Comparison of ENCODE assay signal across 17 cellular contexts in genomic region chr7:131149840-131150239, GRCh38.
A peak's percentile ranks its signal among the peaks of the same experiment; 100 is the strongest.
DNase-seq lines count a peak whose midpoint lies in the region; ATAC-seq, FAIRE-seq and TF ChIP-seq lines count a peak whose summit lies in the region.
"Had no signal": no experiment of that assay in that cellular context is flagged by ENCODE, and none has a peak within 500 bp of the region (broad histone marks: within the 10 kb centered on the region; RNA-seq: fewer than 3 reads in every experiment).

No MANE protein-coding gene starts in this region.

- peak; percentile 49 for FAIRE-seq in GM18507 (lab: Jason Lieb, UNC)
- no peak for FAIRE-seq in astrocyte (lab: Jason Lieb, UNC)
- no peak for FAIRE-seq in HTR-8/SVneo (lab: Jason Lieb, UNC)
- FAIRE-seq: H54 had no signal

- intact Hi-C loops in sciatic nerve (cut with DNase I) (no loop called here), testis (cut with DNase I; ENCODE audit: low total_unique reads) (no loop called here)

- H3K9ac ChIP-seq in astrocyte (ENCODE audit: low read length), result no peak overlapping the region
- H3K9ac ChIP-seq: BLaER1, GM23248 had no signal

- H3K27ac ChIP-seq in astrocyte (ENCODE audit: low read depth, low read length) (no peak overlapping the region), testis (peak overlapping the region in 1 of 2 donors; percentile 13)
- H3K27ac ChIP-seq: BLaER1, GM23248 had no signal

- H3K4me2 ChIP-seq in astrocyte (ENCODE audit: low read length), result no peak overlapping the region
- H3K4me2 ChIP-seq: BLaER1 had no signal

- ATAC-seq in sciatic nerve, result peak; percentile 26

- H3K27me3 Mint-ChIP-seq in astrocyte (ENCODE audit: low read depth, unreplicated experiment), result no peaks in the 10 kb centered on the region

- no peaks in the 10 kb centered on the region for H3K9me3 ChIP-seq in astrocyte (ENCODE audit: insufficient read depth, low read depth, low read length)
- H3K9me3 ChIP-seq in testis, result no peaks in the 10 kb centered on the region
- H3K9me3 ChIP-seq: BLaER1 had no signal

- no peaks in the 10 kb centered on the region for H3K27me3 ChIP-seq in astrocyte (ENCODE audit: insufficient read depth, low read length)
- H3K27me3 ChIP-seq in testis, result no peaks in the 10 kb centered on the region
- H3K27me3 ChIP-seq: BLaER1 had no signal

- no peak overlapping the region for H3K4me3 Mint-ChIP-seq in astrocyte (ENCODE audit: unreplicated experiment)
- H3K4me3 Mint-ChIP-seq: CD14-positive monocyte; CD4-positive, alpha-beta memory T cell had no signal

- H3K36me3 Mint-ChIP-seq in astrocyte (ENCODE audit: low read depth, unreplicated experiment), result no peaks in the 10 kb centered on the region
- H3K36me3 Mint-ChIP-seq: CD14-positive monocyte; CD4-positive, alpha-beta memory T cell had no signal

- H3K79me2 ChIP-seq in astrocyte (ENCODE audit: insufficient read depth, low read length), result no peaks in the 10 kb centered on the region

- H3K4me1 ChIP-seq in astrocyte (ENCODE audit: insufficient read depth, low read length) (no peaks in the 10 kb centered on the region), testis (no peaks in the 10 kb centered on the region)
- H3K4me1 ChIP-seq: BLaER1 had no signal

- peaks cover 23% of the 10 kb centered on the region for H3K4me1 Mint-ChIP-seq in astrocyte (ENCODE audit: low read depth, unreplicated experiment)

- peak overlapping the region; percentile 47 for H3K27ac Mint-ChIP-seq in astrocyte (ENCODE audit: unreplicated experiment)
- H3K27ac Mint-ChIP-seq: CD14-positive monocyte had no signal

- H2AFZ ChIP-seq in astrocyte (ENCODE audit: low read depth, low read length), result no peak overlapping the region
- H2AFZ ChIP-seq: GM23248 had no signal

- TF ChIP-seq CTCF in astrocyte (IDR thresholded peaks at IDR 0.05; ENCODE audit: insufficient read depth, low read depth, low read length), result no peak
- no peak for TF ChIP-seq CTCF in testis (IDR thresholded peaks at IDR 0.05)

- H3K36me3 ChIP-seq in astrocyte (ENCODE audit: insufficient read depth, low read length) (no peaks in the 10 kb centered on the region), testis (ENCODE audit: low read depth, missing control alignments) (no peaks in the 10 kb centered on the region)
- H3K36me3 ChIP-seq: BLaER1 had no signal

- H3K9me3 Mint-ChIP-seq in astrocyte (ENCODE audit: unreplicated experiment), result no peaks in the 10 kb centered on the region
- H3K9me3 Mint-ChIP-seq: CD4-positive, alpha-beta memory T cell had no signal

- no peak for TF ChIP-seq POLR2A in testis (IDR thresholded peaks at IDR 0.05)

- no peaks in the 10 kb centered on the region for H4K20me1 ChIP-seq in astrocyte (ENCODE audit: insufficient read depth, low read length)
- H4K20me1 ChIP-seq: BLaER1 had no signal

- DNase-seq in GM18507 (ENCODE audit: extremely low spot score, insufficient read length, low read depth), result no peak
- DNase-seq in astrocyte (ENCODE audit: low read depth), result no peak
- DNase-seq in sciatic nerve (ENCODE audit: low spot score), result no peak
- peak; percentile 20 for DNase-seq in testis
- no peak for DNase-seq in EL
- no peak for DNase-seq in SIG-M5 (lab: John Stamatoyannopoulos, UW)
- DNase-seq in HTR-8/SVneo (ENCODE audit: insufficient read length, low spot score), result no peak
- DNase-seq: 8988T; CD4-positive, alpha-beta memory T cell; DMS153; DMS79; GF-D8; GM23248; HCEC 1CT had no signal

- no peak overlapping the region for H3K4me3 ChIP-seq in astrocyte (ENCODE audit: insufficient read depth, low read depth, low read length)
- no peak overlapping the region for H3K4me3 ChIP-seq in testis
- H3K4me3 ChIP-seq: BLaER1, GM23248 had no signal

- 48 to 61% methylated on average over 4 of the region's 4 CpGs for WGBS in testis, 2 donors
